ENCODE assay signal across 13 cellular contexts in genomic region chr11:334264-335033, GRCh38. TPM values are rescaled to one million over a fixed set of nuclear protein-coding genes. Genes with fewer than 3 reads are reported as not detected.
A peak's percentile ranks its signal among the peaks of the same experiment; 100 is the strongest.
DNase-seq lines count a peak whose midpoint lies in the region; ATAC-seq lines count a peak whose summit lies in the region.
"Had no signal": no experiment of that assay in that cellular context is flagged by ENCODE, and none has a peak within 500 bp of the region (broad histone marks: within the 10 kb centered on the region; RNA-seq: fewer than 3 reads in every experiment).

No MANE protein-coding gene starts in this region.

- no peak overlapping the region for H3K23ac ChIP-seq in neuronal stem cell (ENCODE audit: low read depth, low read length, poor library complexity)

- H3K14ac ChIP-seq in neuronal stem cell (ENCODE audit: low read length), result no peak overlapping the region

- H2BK5ac ChIP-seq in neuronal stem cell (ENCODE audit: low read length), result peak overlapping the region; percentile 30

- DNase-seq in NCI-H146 treated with DMSO at 0.1 percent for 48 hours (lab: John Stamatoyannopoulos, UW; ENCODE audit: unreplicated experiment) (peak; percentile 61), Right ventricle myocardium superior (peak; percentile 69), neuronal stem cell (ENCODE audit: low spot score) (no peak), NAMALWA (ENCODE audit: low spot score) (no peak)
- DNase-seq: amniotic stem cell, kidney had no signal

- H3K79me2 ChIP-seq in ACC112 (ENCODE audit: control insufficient read depth, insufficient read depth, low read length, unreplicated experiment), result no peaks in the 10 kb centered on the region

- no peak overlapping the region for H2AK5ac ChIP-seq in neuronal stem cell (ENCODE audit: low read depth, low read length)

- H2BK15ac ChIP-seq in neuronal stem cell (ENCODE audit: low read length), result no peak overlapping the region

- peak overlapping the region; percentile 44 for H4K91ac ChIP-seq in neuronal stem cell (ENCODE audit: low read depth, low read length, poor library complexity)

- intact Hi-C loops in Right ventricle myocardium superior (cut with DNase I), result no loop called here

- no peak overlapping the region for H3K9ac ChIP-seq in neuronal stem cell (ENCODE audit: low read depth, low read length, poor library complexity)

- peak overlapping the region; percentile 42 for H3K4me2 ChIP-seq in neuronal stem cell (ENCODE audit: insufficient read depth, low read length, poor library complexity, severe bottlenecking)

- H3K4me1 ChIP-seq in ACC112 (ENCODE audit: control insufficient read depth, insufficient read depth, low read length, unreplicated experiment) (peaks cover 8% of the 10 kb centered on the region), neuronal stem cell (ENCODE audit: control insufficient read depth in 2 of 2, insufficient read depth in 1 of 2, low read depth in 1 of 2, low read length in 2 of 2) (peaks cover 27 to 36% of the 10 kb centered on the region in 2 donors)

- H3K4me3 ChIP-seq in ACC112 (ENCODE audit: low read depth, low read length) (no peak overlapping the region), neuronal stem cell (ENCODE audit: low read length in 2 of 2) (peak overlapping the region in 1 of 2 donors; percentile 28)
- H3K4me3 ChIP-seq: skin epidermis had no signal

- H3K27ac ChIP-seq in ACC112 (ENCODE audit: low read depth, low read length) (no peak overlapping the region), neuronal stem cell (replicated peaks; ENCODE audit: low read length) (peak overlapping the region; percentile 98)

- H3K18ac ChIP-seq in neuronal stem cell (ENCODE audit: low read length), result peak overlapping the region; percentile 97

- peaks cover 3 to 18% of the 10 kb centered on the region in 2 donors for H3K9me3 ChIP-seq in neuronal stem cell (replicated peaks in 1 of 2; ENCODE audit: control insufficient read depth in 2 of 2, insufficient read depth in 1 of 2, low read depth in 1 of 2, low read length in 2 of 2)

- H3K36me3 ChIP-seq in ACC112 (ENCODE audit: insufficient read depth, low read length) (no peaks in the 10 kb centered on the region), neuronal stem cell (replicated peaks in 1 of 2; ENCODE audit: control insufficient read depth in 2 of 2, insufficient read depth in 2 of 2, low read length in 2 of 2) (no peaks in the 10 kb centered on the region)

- H2BK12ac ChIP-seq in neuronal stem cell (ENCODE audit: low read length), result no peak overlapping the region

- H2AFZ ChIP-seq in ACC112 (ENCODE audit: low read length, unreplicated experiment), result peak overlapping the region; percentile 12
- H2AFZ ChIP-seq in neuronal stem cell (ENCODE audit: low read length), result peak overlapping the region; percentile 70

- peak overlapping the region; percentile 76 for H2BK120ac ChIP-seq in neuronal stem cell (ENCODE audit: low read depth, low read length)

- H4K8ac ChIP-seq in neuronal stem cell (ENCODE audit: low read depth, low read length), result no peak overlapping the region

- ATAC-seq in Right ventricle myocardium superior (ENCODE audit: poor library complexity) (peak; percentile 74), HG02885 (IDR thresholded peaks at IDR 0.05; ENCODE audit: poor library complexity, unreplicated experiment) (no peak), HG03159 (IDR thresholded peaks at IDR 0.05; ENCODE audit: unreplicated experiment) (no peak), GM21447 (IDR thresholded peaks at IDR 0.05; ENCODE audit: unreplicated experiment) (no peak)

- H3K27me3 ChIP-seq in ACC112 (ENCODE audit: insufficient read depth, low read length) (no peaks in the 10 kb centered on the region), neuronal stem cell (ENCODE audit: control insufficient read depth in 3 of 3, insufficient read depth in 3 of 3, low read depth in 1 of 3, low read length in 3 of 3) (no peaks in the 10 kb centered on the region)

- no peak overlapping the region for H3K4ac ChIP-seq in neuronal stem cell (ENCODE audit: low read length)

- no peaks in the 10 kb centered on the region for H3K79me1 ChIP-seq in neuronal stem cell (ENCODE audit: low read depth, low read length)

- no CpG with 5 or more reads among the region's 25 CpGs for WGBS in neuronal stem cell (ENCODE audit: extremely low coverage in 2 of 2, insufficient read length in 2 of 2, insufficient replicate concordance in 1 of 2), 2 donors

RNA-seq across cellular contexts. Expression of gene IFITM3, which starts 13.8 kb away (rescaled TPM):
- 287 TPM for total RNA-seq in Right ventricle myocardium superior
- polyA plus RNA-seq in neuronal stem cell (2013, experiment 1 of 2), result 629 TPM
- polyA plus RNA-seq in neuronal stem cell (2013, experiment 2 of 2), result 604 TPM

RNA-seq across cellular contexts. Expression of gene IFITM1, which starts 20.6 kb away (rescaled TPM):
- total RNA-seq in Right ventricle myocardium superior, result 83.1 TPM
- polyA plus RNA-seq in neuronal stem cell (2013, experiment 1 of 2), result 171 TPM
- polyA plus RNA-seq in neuronal stem cell (2013, experiment 2 of 2), result 162 TPM

RNA-seq across cellular contexts. Expression of gene IFITM2, which starts 26.8 kb away (rescaled TPM):
- 194 TPM for total RNA-seq in Right ventricle myocardium superior
- 660 TPM for polyA plus RNA-seq in neuronal stem cell (2013, experiment 1 of 2)
- polyA plus RNA-seq in neuronal stem cell (2013, experiment 2 of 2), result 657 TPM

RNA-seq across cellular contexts. Expression of gene B4GALNT4, which starts 34.9 kb away (rescaled TPM):
- 0.94 TPM for total RNA-seq in Right ventricle myocardium superior
- 87.0 TPM for polyA plus RNA-seq in neuronal stem cell (2013, experiment 1 of 2)
- 87.3 TPM for polyA plus RNA-seq in neuronal stem cell (2013, experiment 2 of 2)

RNA-seq across cellular contexts. Expression of gene IFITM5, which starts 35.1 kb away (rescaled TPM):
- not detected for total RNA-seq in Right ventricle myocardium superior
- not detected for polyA plus RNA-seq in neuronal stem cell (2013, experiment 1 of 2)
- 0.06 TPM for polyA plus RNA-seq in neuronal stem cell (2013, experiment 2 of 2)
- total RNA-seq: activated CD8-positive, alpha-beta memory T cell treated with anti-CD3 and anti-CD28 coated beads for 36 hours; kidney; NCI-H460 had no signal

Comparison
In these comparisons a context has a peak if more than half of its experiments do, and no peak if none do; other contexts are left out.
1. DNase-seq: peak in NCI-H146 treated with DMSO at 0.1 percent for 48 hours (single experiment) and Right ventricle myocardium superior (single experiment); none in neuronal stem cell (single experiment) and NAMALWA (single experiment).